27 cellular contexts compared by ENCODE assay signal in the genomic region with DNA sequence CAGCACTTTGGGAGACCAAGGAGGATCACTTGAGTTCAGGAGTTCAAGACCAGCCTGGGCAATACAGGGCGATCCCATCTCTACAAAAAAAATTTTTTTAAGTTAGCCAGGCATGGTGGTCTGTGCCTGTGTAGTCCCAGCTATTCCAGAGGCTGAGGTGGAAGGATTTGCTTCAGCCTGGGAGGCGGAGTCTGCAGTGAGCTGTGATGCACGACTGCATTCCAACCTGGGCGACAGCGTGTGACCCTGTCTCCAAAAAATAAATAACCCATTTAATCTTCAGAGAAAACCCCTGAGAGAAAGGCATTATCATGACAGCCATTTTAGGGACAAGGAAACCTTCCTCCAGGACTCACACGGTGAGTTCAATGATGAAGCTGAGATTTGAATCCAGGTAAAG. TPM values are rescaled to one million over a fixed set of nuclear protein-coding genes. Genes with fewer than 3 reads are reported as not detected.
"Had no signal": no experiment of that assay in that cellular context is flagged by ENCODE, and none has a peak within 500 bp of the region (broad histone marks: within the 10 kb centered on the region; RNA-seq: fewer than 3 reads in every experiment).

No MANE protein-coding gene starts in this region.

- H3K4me3 ChIP-seq: coronary artery, dorsolateral prefrontal cortex, esophagus squamous epithelium, gastrocnemius medialis, heart right ventricle, left lung, lower lobe of right lung had no signal

- H3K9me3 ChIP-seq: esophagus squamous epithelium, gastrocnemius medialis, heart right ventricle, left lung, lower lobe of right lung had no signal

- H3K27ac ChIP-seq: coronary artery, dorsolateral prefrontal cortex, epithelial cell of prostate, esophagus squamous epithelium, gastrocnemius medialis, heart right ventricle, left lung, lower lobe of right lung had no signal

- ATAC-seq: effector memory CD8-positive, alpha-beta T cell; esophagus mucosa; gastrocnemius medialis; heart right ventricle; left cardiac atrium; left lung; left ventricle myocardium superior; lower lobe of right lung had no signal

- H3K27me3 ChIP-seq: dorsolateral prefrontal cortex, esophagus squamous epithelium, gastrocnemius medialis, heart right ventricle had no signal

- DNase-seq: dermis blood vessel endothelial cell; dorsolateral prefrontal cortex; effector CD8-positive, alpha-beta T cell; effector memory CD8-positive, alpha-beta T cell; endodermal cell; erythroblast; esophagus squamous epithelium; foreskin fibroblast; foreskin melanocyte; gastrocnemius medialis; glutamatergic neuron; head of caudate nucleus; heart right ventricle; hippocampal formation; left cardiac atrium; left lung; left ventricle myocardium superior; lower lobe of right lung; mesenchymal stem cell; midbrain had no signal

- H3K36me3 ChIP-seq: esophagus squamous epithelium, gastrocnemius medialis, heart right ventricle, left lung, lower lobe of right lung had no signal

RNA-seq across cellular contexts. Expression of a gene that starts 43.7 kb away (rescaled TPM):
- total RNA-seq: dermis blood vessel endothelial cell, endodermal cell, glomerular endothelial cell, kidney epithelial cell, lung microvascular endothelial cell, mononuclear cell had no signal
